ENCODE assay signal across 9 cellular contexts in genomic region chr4:102789317-102789717, GRCh38. TPM values are rescaled to one million over a fixed set of nuclear protein-coding genes. Genes with fewer than 3 reads are reported as not detected.
DNase-seq lines count a peak whose midpoint lies in the region; ATAC-seq and FAIRE-seq lines count a peak whose summit lies in the region.
"Had no signal": no experiment of that assay in that cellular context is flagged by ENCODE, and none has a peak within 500 bp of the region (broad histone marks: within the 10 kb centered on the region; RNA-seq: fewer than 3 reads in every experiment).

No MANE protein-coding gene starts in this region.

- in situ Hi-C loops in ACHN (cut with HindIII; ENCODE audit: low pct_ligation_motif_present, low pct_unique_long_range_greater_than_20kb, low sequenced_read_pairs), result no loop called here

- peak; percentile 13 for FAIRE-seq in G401.6 (lab: Jason Lieb, UNC)

- no peak for ATAC-seq in T-helper 17 cell
- ATAC-seq in HG03439 (IDR thresholded peaks at IDR 0.05; ENCODE audit: unreplicated experiment), result no peak

- no peaks in the 10 kb centered on the region for H3K27me3 Mint-ChIP-seq in T-helper 17 cell

- no peak overlapping the region for H3K4me3 Mint-ChIP-seq in T-helper 17 cell

- H3K9me3 ChIP-seq in T-helper 17 cell (ENCODE audit: control insufficient read depth, low read length, poor library complexity, severe bottlenecking), result no peaks in the 10 kb centered on the region

- peaks cover 5% of the 10 kb centered on the region for H3K4me1 Mint-ChIP-seq in T-helper 17 cell

- peak overlapping the region; percentile 88 for H3K27ac Mint-ChIP-seq in T-helper 17 cell

- DNase-seq in A172 (ENCODE audit: low spot score) (peak; percentile 25), T-helper 17 cell (no peak), fibroblast of gingiva (ENCODE audit: low read depth) (peak; percentile 81), ACHN (no peak), ecto neural progenitor cell (ENCODE audit: low spot score) (no peak), NCI-H510A (lab: John Stamatoyannopoulos, UW) (no peak)
- DNase-seq: DMS79 treated with DMSO at 0.1 percent for 48 hours had no signal

- peaks cover 3% of the 10 kb centered on the region for H3K36me3 Mint-ChIP-seq in T-helper 17 cell (ENCODE audit: low read depth)

RNA-seq across cellular contexts. Expression of gene MANBA, which starts 28.5 kb away (rescaled TPM):
- 29.9 and 32.8 TPM in 2 replicates for total RNA-seq in A172 (2014; rRNA removed; shearing (Covaris generic))
- 10 to 100 TPM; 20.0 to 27.0 TPM for total RNA-seq in T-helper 17 cell

RNA-seq across cellular contexts. Expression of gene UBE2D3, which starts 38.0 kb away (rescaled TPM):
- total RNA-seq in A172 (2014; rRNA removed; shearing (Covaris generic)), result 319 and 360 TPM in 2 replicates
- 100 to 1,000 TPM; 526 to 528 TPM for total RNA-seq in T-helper 17 cell

Comparison
In these comparisons a context has a peak if more than half of its experiments do, and no peak if none do; other contexts are left out.
1. DNase-seq: peak in A172 (single experiment) and fibroblast of gingiva (single experiment); none in T-helper 17 cell (0 of 3), ACHN (single experiment), ecto neural progenitor cell (single experiment) and NCI-H510A (single experiment).